In the genomic region with DNA sequence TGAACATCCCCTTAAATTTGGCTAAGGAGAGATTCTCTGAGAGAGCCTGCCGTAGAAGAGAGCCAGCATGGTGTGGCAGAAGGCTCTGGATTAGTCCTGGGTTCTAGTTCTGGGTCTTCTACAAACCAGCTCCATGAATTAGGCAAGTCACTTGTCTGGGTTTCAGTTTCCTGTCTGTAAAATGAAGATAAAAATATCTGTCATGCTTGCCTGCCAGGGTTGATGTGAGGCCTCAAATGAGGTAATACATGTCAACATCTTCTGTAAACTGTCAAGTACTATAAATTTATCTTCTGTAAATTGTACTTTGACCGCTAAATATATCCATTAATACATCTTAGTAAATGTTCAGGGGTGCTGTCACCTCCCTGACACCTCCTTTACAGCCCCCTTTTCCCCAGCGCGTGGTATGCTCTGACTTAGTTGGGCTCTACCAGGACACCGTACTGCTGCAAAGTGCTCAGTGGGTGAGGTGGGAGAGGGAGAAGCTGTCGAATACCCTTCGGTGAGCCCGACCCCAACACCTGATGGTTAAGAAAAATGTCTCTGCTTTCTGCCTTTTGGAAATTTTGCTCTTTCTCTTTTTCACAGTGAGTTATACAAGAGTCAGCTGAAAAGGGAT, we compare ENCODE assay signal across 12 cellular contexts. TPM values are rescaled to one million over a fixed set of nuclear protein-coding genes. Genes with fewer than 3 reads are reported as not detected.
DNase-seq lines count a peak whose midpoint lies in the region; ATAC-seq and TF ChIP-seq lines count a peak whose summit lies in the region.
"Had no signal": no experiment of that assay in that cellular context is flagged by ENCODE, and none has a peak within 500 bp of the region (broad histone marks: within the 10 kb centered on the region; RNA-seq: fewer than 3 reads in every experiment).

No MANE protein-coding gene starts in this region.

- no peak for ATAC-seq in CD4-positive, CD25-positive, alpha-beta regulatory T cell (ENCODE audit: low read depth in 2 of 2)
- ATAC-seq in natural killer cell treated with Interleukin-12 subunit alpha and Interleukin-12 subunit beta and Interleukin-15 and Interleukin-18, amount 100 ng/mL, for 72 hours = no peak
- no peak for ATAC-seq in HG02981 (IDR thresholded peaks at IDR 0.05; ENCODE audit: unreplicated experiment)
- ATAC-seq: CD8-positive, alpha-beta T cell had no signal

- H3K27ac Mint-ChIP-seq in CD4-positive, CD25-positive, alpha-beta regulatory T cell = peak overlapping the region; percentile 70 to 87 (median 80)
- peak overlapping the region; percentile 24 for H3K27ac Mint-ChIP-seq in activated T-helper 2 cell treated with anti-CD3 and anti-CD28 coated beads, Interferon-gamma antibody, Interleukin-2, Interleukin-4, amounts not matched to agents 10 μg/mL and 5 μg/mL and 100 μg/mL, durations not matched to agents 14 hours and 24 hours and 36 hours
- peak overlapping the region; percentile 50 to 55 for H3K27ac Mint-ChIP-seq in natural killer cell treated with Interleukin-12 subunit alpha and Interleukin-12 subunit beta and Interleukin-15 and Interleukin-18, amount 100 ng/mL, for 72 hours

- H3K9me3 Mint-ChIP-seq in CD4-positive, CD25-positive, alpha-beta regulatory T cell = no peaks in the 10 kb centered on the region
- no peaks in the 10 kb centered on the region for H3K9me3 Mint-ChIP-seq in activated T-helper 2 cell treated with anti-CD3 and anti-CD28 coated beads, Interferon-gamma antibody, Interleukin-2, Interleukin-4, amounts not matched to agents 10 μg/mL and 5 μg/mL and 100 μg/mL, durations not matched to agents 14 hours and 24 hours and 36 hours
- H3K9me3 Mint-ChIP-seq in natural killer cell treated with Interleukin-12 subunit alpha and Interleukin-12 subunit beta and Interleukin-15 and Interleukin-18, amount 100 ng/mL, for 72 hours = no peaks in the 10 kb centered on the region
- H3K9me3 Mint-ChIP-seq: CD8-positive, alpha-beta T cell had no signal

- H3K4me3 Mint-ChIP-seq in CD4-positive, CD25-positive, alpha-beta regulatory T cell = no peak overlapping the region
- no peak overlapping the region for H3K4me3 Mint-ChIP-seq in activated T-helper 2 cell treated with anti-CD3 and anti-CD28 coated beads, Interferon-gamma antibody, Interleukin-2, Interleukin-4, amounts not matched to agents 10 μg/mL and 5 μg/mL and 100 μg/mL, durations not matched to agents 14 hours and 24 hours and 36 hours (ENCODE audit: low read depth)
- peak overlapping the region; percentile 4 for H3K4me3 Mint-ChIP-seq in natural killer cell treated with Interleukin-12 subunit alpha and Interleukin-12 subunit beta and Interleukin-15 and Interleukin-18, amount 100 ng/mL, for 72 hours
- H3K4me3 Mint-ChIP-seq: CD8-positive, alpha-beta T cell had no signal

- peak in 1 of 3 donors; percentile 31 for DNase-seq in CD4-positive, CD25-positive, alpha-beta regulatory T cell
- DNase-seq in LNCaP clone FGC (ENCODE audit: low read depth) (peak; percentile 30), NCI-H226 (no peak), COR-L47 (lab: John Stamatoyannopoulos, UW) (no peak)
- no peak for DNase-seq in activated T-helper 2 cell treated with anti-CD3 and anti-CD28 coated beads, Interferon-gamma antibody, Interleukin-2, Interleukin-4, amounts not matched to agents 10 μg/mL and 5 μg/mL and 100 μg/mL, durations not matched to agents 14 hours and 24 hours and 36 hours (ENCODE audit: low spot score)
- DNase-seq in natural killer cell treated with Interleukin-12 subunit alpha and Interleukin-12 subunit beta and Interleukin-15 and Interleukin-18, amount 100 ng/mL, for 72 hours (ENCODE audit: low spot score) = no peak
- DNase-seq: CD8-positive, alpha-beta T cell; HCEC 1CT; NCI-H1048; right lobe of liver had no signal

- intact Hi-C loops in activated T-helper 2 cell treated with anti-CD3 and anti-CD28 coated beads, Interferon-gamma antibody, Interleukin-2, Interleukin-4, amounts not matched to agents 10 μg/mL and 5 μg/mL and 100 μg/mL, durations not matched to agents 14 hours and 24 hours and 36 hours (cut with micrococcal nuclease) = no loop called here

- peaks cover 9% of the 10 kb centered on the region for H3K4me1 ChIP-seq in CD4-positive, CD25-positive, alpha-beta regulatory T cell (ENCODE audit: control insufficient read depth, insufficient read depth, low read length, poor library complexity, severe bottlenecking)
- H3K4me1 ChIP-seq: ascending aorta, right lobe of liver had no signal

- no peaks in the 10 kb centered on the region for H3K27me3 Mint-ChIP-seq in CD4-positive, CD25-positive, alpha-beta regulatory T cell
- no peaks in the 10 kb centered on the region for H3K27me3 Mint-ChIP-seq in activated T-helper 2 cell treated with anti-CD3 and anti-CD28 coated beads, Interferon-gamma antibody, Interleukin-2, Interleukin-4, amounts not matched to agents 10 μg/mL and 5 μg/mL and 100 μg/mL, durations not matched to agents 14 hours and 24 hours and 36 hours (ENCODE audit: low read depth)
- no peaks in the 10 kb centered on the region for H3K27me3 Mint-ChIP-seq in natural killer cell treated with Interleukin-12 subunit alpha and Interleukin-12 subunit beta and Interleukin-15 and Interleukin-18, amount 100 ng/mL, for 72 hours

- H3K9me3 ChIP-seq in CD4-positive, CD25-positive, alpha-beta regulatory T cell (ENCODE audit: control insufficient read depth in 2 of 2, low read length in 2 of 2) = no peaks in the 10 kb centered on the region
- H3K9me3 ChIP-seq: ascending aorta, right lobe of liver had no signal

- no peak for TF ChIP-seq CTCF in LNCaP clone FGC (IDR thresholded peaks at IDR 0.05; ENCODE audit: control insufficient read depth, extremely low read depth, insufficient read depth)

- peaks cover 65% of the 10 kb centered on the region for H3K36me3 ChIP-seq in CD4-positive, CD25-positive, alpha-beta regulatory T cell (ENCODE audit: control insufficient read depth, insufficient read depth, low read length)

- peaks cover 23% of the 10 kb centered on the region for H3K36me3 Mint-ChIP-seq in CD4-positive, CD25-positive, alpha-beta regulatory T cell
- H3K36me3 Mint-ChIP-seq in activated T-helper 2 cell treated with anti-CD3 and anti-CD28 coated beads, Interferon-gamma antibody, Interleukin-2, Interleukin-4, amounts not matched to agents 10 μg/mL and 5 μg/mL and 100 μg/mL, durations not matched to agents 14 hours and 24 hours and 36 hours (ENCODE audit: low read depth) = peaks cover 64% of the 10 kb centered on the region
- peaks cover 13% of the 10 kb centered on the region for H3K36me3 Mint-ChIP-seq in natural killer cell treated with Interleukin-12 subunit alpha and Interleukin-12 subunit beta and Interleukin-15 and Interleukin-18, amount 100 ng/mL, for 72 hours

- H3K27me3 ChIP-seq in CD4-positive, CD25-positive, alpha-beta regulatory T cell (ENCODE audit: control insufficient read depth, insufficient read depth, low read length) = no peaks in the 10 kb centered on the region
- H3K27me3 ChIP-seq: ascending aorta, right lobe of liver had no signal

- no peak overlapping the region for H3K4me3 ChIP-seq in CD4-positive, CD25-positive, alpha-beta regulatory T cell (ENCODE audit: low read depth, low read length)
- H3K4me3 ChIP-seq in LNCaP clone FGC (ENCODE audit: low read depth, low read length) = no peak overlapping the region
- H3K4me3 ChIP-seq: ascending aorta, right lobe of liver had no signal

- peak overlapping the region; percentile 33 for H3K27ac ChIP-seq in CD4-positive, CD25-positive, alpha-beta regulatory T cell (ENCODE audit: insufficient read depth, low read length, poor library complexity, severe bottlenecking)
- H3K27ac ChIP-seq: ascending aorta, right lobe of liver had no signal

- H3K4me1 Mint-ChIP-seq in CD4-positive, CD25-positive, alpha-beta regulatory T cell = peaks cover 14 to 26% (median 16%) of the 10 kb centered on the region in 4 donors
- peaks cover 21% of the 10 kb centered on the region for H3K4me1 Mint-ChIP-seq in activated T-helper 2 cell treated with anti-CD3 and anti-CD28 coated beads, Interferon-gamma antibody, Interleukin-2, Interleukin-4, amounts not matched to agents 10 μg/mL and 5 μg/mL and 100 μg/mL, durations not matched to agents 14 hours and 24 hours and 36 hours (ENCODE audit: low read depth)
- H3K4me1 Mint-ChIP-seq in natural killer cell treated with Interleukin-12 subunit alpha and Interleukin-12 subunit beta and Interleukin-15 and Interleukin-18, amount 100 ng/mL, for 72 hours (ENCODE audit: low read depth in 2 of 2) = peaks cover 11 to 18% of the 10 kb centered on the region in 2 donors

RNA-seq across cellular contexts. Expression of gene RBX1, which starts 14.9 kb away (rescaled TPM):
- 40.8 TPM for total RNA-seq in CD4-positive, CD25-positive, alpha-beta regulatory T cell
- 100 to 1,000 TPM; 201 to 264 (median 223) TPM for polyA plus RNA-seq in CD4-positive, CD25-positive, alpha-beta regulatory T cell
- total RNA-seq in activated T-helper 2 cell treated with anti-CD3 and anti-CD28 coated beads, Interferon-gamma antibody, Interleukin-2, Interleukin-4, amounts not matched to agents 10 μg/mL and 5 μg/mL and 100 μg/mL, durations not matched to agents 14 hours and 24 hours and 36 hours = 103 and 110 TPM in 2 replicates
- 10 to 100 TPM; 47.8 to 65.9 TPM for total RNA-seq in natural killer cell treated with Interleukin-12 subunit alpha and Interleukin-12 subunit beta and Interleukin-15 and Interleukin-18, amount 100 ng/mL, for 72 hours

Comparison
In these comparisons a context has a peak if more than half of its experiments do, and no peak if none do; other contexts are left out.
1. H3K27ac Mint-ChIP-seq: peak in every context shown above with its lines; median percentile 80 in CD4-positive, CD25-positive, alpha-beta regulatory T cell; 52 in natural killer cell treated with Interleukin-12 subunit alpha and Interleukin-12 subunit beta and Interleukin-15 and Interleukin-18, amount 100 ng/mL, for 72 hours; 24 in activated T-helper 2 cell treated with anti-CD3 and anti-CD28 coated beads, Interferon-gamma antibody, Interleukin-2, Interleukin-4, amounts not matched to agents 10 μg/mL and 5 μg/mL and 100 μg/mL, durations not matched to agents 14 hours and 24 hours and 36 hours.